Comparison of ENCODE assay signal across 1 cellular context in genomic region chr20:33007376-33008335, GRCh38.
TF ChIP-seq lines count a peak whose summit lies in the region.

A gene with protein sequence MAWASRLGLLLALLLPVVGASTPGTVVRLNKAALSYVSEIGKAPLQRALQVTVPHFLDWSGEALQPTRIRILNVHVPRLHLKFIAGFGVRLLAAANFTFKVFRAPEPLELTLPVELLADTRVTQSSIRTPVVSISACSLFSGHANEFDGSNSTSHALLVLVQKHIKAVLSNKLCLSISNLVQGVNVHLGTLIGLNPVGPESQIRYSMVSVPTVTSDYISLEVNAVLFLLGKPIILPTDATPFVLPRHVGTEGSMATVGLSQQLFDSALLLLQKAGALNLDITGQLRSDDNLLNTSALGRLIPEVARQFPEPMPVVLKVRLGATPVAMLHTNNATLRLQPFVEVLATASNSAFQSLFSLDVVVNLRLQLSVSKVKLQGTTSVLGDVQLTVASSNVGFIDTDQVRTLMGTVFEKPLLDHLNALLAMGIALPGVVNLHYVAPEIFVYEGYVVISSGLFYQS (plus strand): TSS chr20:33007704. CDS start chr20:33008575, 871 bp downstream.

TF ChIP-seq in HepG2, 621 proteins besides CTCF, POLR2A, EP300 and RAD21 (continued from another document and continues in another):
- TF ChIP-seq, protein P1, sequence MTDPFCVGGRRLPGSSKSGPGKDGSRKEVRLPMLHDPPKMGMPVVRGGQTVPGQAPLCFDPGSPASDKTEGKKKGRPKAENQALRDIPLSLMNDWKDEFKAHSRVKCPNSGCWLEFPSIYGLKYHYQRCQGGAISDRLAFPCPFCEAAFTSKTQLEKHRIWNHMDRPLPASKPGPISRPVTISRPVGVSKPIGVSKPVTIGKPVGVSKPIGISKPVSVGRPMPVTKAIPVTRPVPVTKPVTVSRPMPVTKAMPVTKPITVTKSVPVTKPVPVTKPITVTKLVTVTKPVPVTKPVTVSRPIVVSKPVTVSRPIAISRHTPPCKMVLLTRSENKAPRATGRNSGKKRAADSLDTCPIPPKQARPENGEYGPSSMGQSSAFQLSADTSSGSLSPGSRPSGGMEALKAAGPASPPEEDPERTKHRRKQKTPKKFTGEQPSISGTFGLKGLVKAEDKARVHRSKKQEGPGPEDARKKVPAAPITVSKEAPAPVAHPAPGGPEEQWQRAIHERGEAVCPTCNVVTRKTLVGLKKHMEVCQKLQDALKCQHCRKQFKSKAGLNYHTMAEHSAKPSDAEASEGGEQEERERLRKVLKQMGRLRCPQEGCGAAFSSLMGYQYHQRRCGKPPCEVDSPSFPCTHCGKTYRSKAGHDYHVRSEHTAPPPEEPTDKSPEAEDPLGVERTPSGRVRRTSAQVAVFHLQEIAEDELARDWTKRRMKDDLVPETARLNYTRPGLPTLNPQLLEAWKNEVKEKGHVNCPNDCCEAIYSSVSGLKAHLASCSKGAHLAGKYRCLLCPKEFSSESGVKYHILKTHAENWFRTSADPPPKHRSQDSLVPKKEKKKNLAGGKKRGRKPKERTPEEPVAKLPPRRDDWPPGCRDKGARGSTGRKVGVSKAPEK (CRISPR knock-in tag; IDR thresholded peaks at IDR 0.05; ENCODE audit: borderline replicate concordance), result no peak; the same call in none of the 2 replicates
- no peak for TF ChIP-seq ZNF3 (CRISPR knock-in tag; IDR thresholded peaks at IDR 0.05)
- no peak; the same call in 1 of the 2 replicates for TF ChIP-seq EED (CRISPR knock-in tag; IDR thresholded peaks at IDR 0.05)
- peak; percentile 95 for TF ChIP-seq XRCC5 (optimal IDR thresholded peaks at IDR 0.05; ENCODE audit: low read length)
- peak; percentile 26; the same call in 1 of the 2 replicates for TF ChIP-seq ZNF276 (CRISPR knock-in tag; IDR thresholded peaks at IDR 0.05; ENCODE audit: low read depth)
- no peak for TF ChIP-seq HOXA7 (CRISPR knock-in tag; IDR thresholded peaks at IDR 0.05)
- TF ChIP-seq ATM (IDR thresholded peaks at IDR 0.05; ENCODE audit: borderline replicate concordance), result no peak
- TF ChIP-seq, protein P2, sequence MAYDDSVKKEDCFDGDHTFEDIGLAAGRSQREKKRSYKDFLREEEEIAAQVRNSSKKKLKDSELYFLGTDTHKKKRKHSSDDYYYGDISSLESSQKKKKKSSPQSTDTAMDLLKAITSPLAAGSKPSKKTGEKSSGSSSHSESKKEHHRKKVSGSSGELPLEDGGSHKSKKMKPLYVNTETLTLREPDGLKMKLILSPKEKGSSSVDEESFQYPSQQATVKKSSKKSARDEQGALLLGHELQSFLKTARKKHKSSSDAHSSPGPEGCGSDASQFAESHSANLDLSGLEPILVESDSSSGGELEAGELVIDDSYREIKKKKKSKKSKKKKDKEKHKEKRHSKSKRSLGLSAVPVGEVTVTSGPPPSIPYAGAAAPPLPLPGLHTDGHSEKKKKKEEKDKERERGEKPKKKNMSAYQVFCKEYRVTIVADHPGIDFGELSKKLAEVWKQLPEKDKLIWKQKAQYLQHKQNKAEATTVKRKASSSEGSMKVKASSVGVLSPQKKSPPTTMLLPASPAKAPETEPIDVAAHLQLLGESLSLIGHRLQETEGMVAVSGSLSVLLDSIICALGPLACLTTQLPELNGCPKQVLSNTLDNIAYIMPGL (CRISPR knock-in tag; IDR thresholded peaks at IDR 0.05; ENCODE audit: borderline replicate concordance in 1 of 2, low read depth in 1 of 2), result peak; percentile 62 to 88; a peak in 3 of 4 replicates
- peak; percentile 97 for TF ChIP-seq ZNF550 (CRISPR knock-in tag; IDR thresholded peaks at IDR 0.05; ENCODE audit: borderline replicate concordance)
- TF ChIP-seq KLF6 (CRISPR knock-in tag; IDR thresholded peaks at IDR 0.05), result peak; percentile 52; the same call in 1 of the 2 replicates
- peak; percentile 96; the same call in 1 of the 2 replicates for TF ChIP-seq ZBTB7B (CRISPR knock-in tag; IDR thresholded peaks at IDR 0.05)
- no peak for TF ChIP-seq RORA (CRISPR knock-in tag; IDR thresholded peaks at IDR 0.05)
- TF ChIP-seq ZNF670 (CRISPR knock-in tag; IDR thresholded peaks at IDR 0.05; ENCODE audit: borderline replicate concordance), result peak; percentile 92
- TF ChIP-seq ZNF552 (CRISPR knock-in tag; IDR thresholded peaks at IDR 0.05; ENCODE audit: borderline replicate concordance), result peak; percentile 95
- TF ChIP-seq ETV5 (CRISPR knock-in tag; IDR thresholded peaks at IDR 0.05; ENCODE audit: borderline replicate concordance), result peak; percentile 89; the same call in 1 of the 2 replicates
- no peak for TF ChIP-seq SYNCRIP (IDR thresholded peaks at IDR 0.05; ENCODE audit: insufficient read depth, low read depth, low read length)
- TF ChIP-seq RFXAP (CRISPR knock-in tag; IDR thresholded peaks at IDR 0.05; ENCODE audit: borderline replicate concordance), result peak; percentile 67; the same call in 1 of the 2 replicates
- peak; percentile 77 for TF ChIP-seq ZNF577 (CRISPR knock-in tag; IDR thresholded peaks at IDR 0.05; ENCODE audit: borderline replicate concordance, low read depth)
- no peak for TF ChIP-seq ZNF282 (IDR thresholded peaks at IDR 0.05; ENCODE audit: partially characterized antibody)
- TF ChIP-seq, protein P3, sequence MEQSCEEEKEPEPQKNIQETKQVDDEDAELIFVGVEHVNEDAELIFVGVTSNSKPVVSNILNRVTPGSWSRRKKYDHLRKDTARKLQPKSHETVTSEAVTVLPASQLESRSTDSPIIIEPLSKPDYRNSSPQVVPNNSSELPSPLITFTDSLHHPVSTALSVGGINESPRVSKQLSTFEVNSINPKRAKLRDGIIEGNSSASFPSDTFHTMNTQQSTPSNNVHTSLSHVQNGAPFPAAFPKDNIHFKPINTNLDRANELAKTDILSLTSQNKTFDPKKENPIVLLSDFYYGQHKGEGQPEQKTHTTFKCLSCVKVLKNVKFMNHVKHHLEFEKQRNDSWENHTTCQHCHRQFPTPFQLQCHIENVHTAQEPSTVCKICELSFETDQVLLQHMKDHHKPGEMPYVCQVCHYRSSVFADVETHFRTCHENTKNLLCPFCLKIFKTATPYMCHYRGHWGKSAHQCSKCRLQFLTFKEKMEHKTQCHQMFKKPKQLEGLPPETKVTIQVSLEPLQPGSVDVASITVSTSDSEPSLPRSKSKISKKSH (CRISPR knock-in tag; IDR thresholded peaks at IDR 0.05; ENCODE audit: borderline replicate concordance), result peak; percentile 81
- TF ChIP-seq YEATS4 (CRISPR knock-in tag; IDR thresholded peaks at IDR 0.05; ENCODE audit: borderline replicate concordance), result peak; percentile 99
- TF ChIP-seq, protein P4, sequence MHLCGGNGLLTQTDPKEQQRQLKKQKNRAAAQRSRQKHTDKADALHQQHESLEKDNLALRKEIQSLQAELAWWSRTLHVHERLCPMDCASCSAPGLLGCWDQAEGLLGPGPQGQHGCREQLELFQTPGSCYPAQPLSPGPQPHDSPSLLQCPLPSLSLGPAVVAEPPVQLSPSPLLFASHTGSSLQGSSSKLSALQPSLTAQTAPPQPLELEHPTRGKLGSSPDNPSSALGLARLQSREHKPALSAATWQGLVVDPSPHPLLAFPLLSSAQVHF (CRISPR knock-in tag; IDR thresholded peaks at IDR 0.05), result no peak
- TF ChIP-seq, protein P5, sequence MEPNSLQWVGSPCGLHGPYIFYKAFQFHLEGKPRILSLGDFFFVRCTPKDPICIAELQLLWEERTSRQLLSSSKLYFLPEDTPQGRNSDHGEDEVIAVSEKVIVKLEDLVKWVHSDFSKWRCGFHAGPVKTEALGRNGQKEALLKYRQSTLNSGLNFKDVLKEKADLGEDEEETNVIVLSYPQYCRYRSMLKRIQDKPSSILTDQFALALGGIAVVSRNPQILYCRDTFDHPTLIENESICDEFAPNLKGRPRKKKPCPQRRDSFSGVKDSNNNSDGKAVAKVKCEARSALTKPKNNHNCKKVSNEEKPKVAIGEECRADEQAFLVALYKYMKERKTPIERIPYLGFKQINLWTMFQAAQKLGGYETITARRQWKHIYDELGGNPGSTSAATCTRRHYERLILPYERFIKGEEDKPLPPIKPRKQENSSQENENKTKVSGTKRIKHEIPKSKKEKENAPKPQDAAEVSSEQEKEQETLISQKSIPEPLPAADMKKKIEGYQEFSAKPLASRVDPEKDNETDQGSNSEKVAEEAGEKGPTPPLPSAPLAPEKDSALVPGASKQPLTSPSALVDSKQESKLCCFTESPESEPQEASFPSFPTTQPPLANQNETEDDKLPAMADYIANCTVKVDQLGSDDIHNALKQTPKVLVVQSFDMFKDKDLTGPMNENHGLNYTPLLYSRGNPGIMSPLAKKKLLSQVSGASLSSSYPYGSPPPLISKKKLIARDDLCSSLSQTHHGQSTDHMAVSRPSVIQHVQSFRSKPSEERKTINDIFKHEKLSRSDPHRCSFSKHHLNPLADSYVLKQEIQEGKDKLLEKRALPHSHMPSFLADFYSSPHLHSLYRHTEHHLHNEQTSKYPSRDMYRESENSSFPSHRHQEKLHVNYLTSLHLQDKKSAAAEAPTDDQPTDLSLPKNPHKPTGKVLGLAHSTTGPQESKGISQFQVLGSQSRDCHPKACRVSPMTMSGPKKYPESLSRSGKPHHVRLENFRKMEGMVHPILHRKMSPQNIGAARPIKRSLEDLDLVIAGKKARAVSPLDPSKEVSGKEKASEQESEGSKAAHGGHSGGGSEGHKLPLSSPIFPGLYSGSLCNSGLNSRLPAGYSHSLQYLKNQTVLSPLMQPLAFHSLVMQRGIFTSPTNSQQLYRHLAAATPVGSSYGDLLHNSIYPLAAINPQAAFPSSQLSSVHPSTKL (CRISPR knock-in tag; IDR thresholded peaks at IDR 0.05), result peak; percentile 91
- peak; percentile 54; the same call in 1 of the 2 replicates for TF ChIP-seq ZNF256 (CRISPR knock-in tag; conservative IDR thresholded peaks at IDR 0.05)
- peak; percentile 84 for TF ChIP-seq RCOR2 (CRISPR knock-in tag; IDR thresholded peaks at IDR 0.05)
- peak; percentile 87 for TF ChIP-seq TOPORS (CRISPR knock-in tag; IDR thresholded peaks at IDR 0.05)
- no peak for TF ChIP-seq MIXL1 (CRISPR knock-in tag; IDR thresholded peaks at IDR 0.05)
- TF ChIP-seq ZNF605 (CRISPR knock-in tag; IDR thresholded peaks at IDR 0.05), result peak; percentile 93
- TF ChIP-seq KLF12 (CRISPR knock-in tag; IDR thresholded peaks at IDR 0.05; ENCODE audit: borderline replicate concordance), result peak; percentile 50; the same call in 1 of the 2 replicates
- TF ChIP-seq ZNF501 (CRISPR knock-in tag; IDR thresholded peaks at IDR 0.05), result no peak; the same call in none of the 2 replicates
- TF ChIP-seq GTF3A (CRISPR knock-in tag; conservative IDR thresholded peaks at IDR 0.05), result no peak; the same call in 1 of the 2 replicates
- peak; percentile 87 for TF ChIP-seq HNF4G (IDR thresholded peaks at IDR 0.05; ENCODE audit: borderline replicate concordance, low read depth, low read length)
- TF ChIP-seq HNF4G (CRISPR knock-in tag; IDR thresholded peaks at IDR 0.05; ENCODE audit: borderline replicate concordance, low read depth), result peak; percentile 94
- peak; percentile 73 for TF ChIP-seq SAFB2 (CRISPR knock-in tag; IDR thresholded peaks at IDR 0.05; ENCODE audit: borderline replicate concordance, low read depth)
- TF ChIP-seq ZNF326 (CRISPR knock-in tag; IDR thresholded peaks at IDR 0.05; ENCODE audit: borderline replicate concordance), result no peak
- TF ChIP-seq ZNF570 (CRISPR knock-in tag; IDR thresholded peaks at IDR 0.05; ENCODE audit: borderline replicate concordance), result no peak
- peak; percentile 98 for TF ChIP-seq ZNF619 (CRISPR knock-in tag; IDR thresholded peaks at IDR 0.05)
- TF ChIP-seq NR3C1 (CRISPR knock-in tag; IDR thresholded peaks at IDR 0.05), result no peak
- TF ChIP-seq MATR3 (CRISPR knock-in tag; IDR thresholded peaks at IDR 0.05), result no peak
- peak; percentile 75; the same call in 1 of the 2 replicates for TF ChIP-seq FIP1L1 (IDR thresholded peaks at IDR 0.05; ENCODE audit: borderline replicate concordance, insufficient read depth, low read depth, low read length)
- no peak for TF ChIP-seq CC2D1A (CRISPR knock-in tag; IDR thresholded peaks at IDR 0.05)
- TF ChIP-seq SRF (IDR thresholded peaks at IDR 0.05; ENCODE audit: low read depth, low read length), result no peak
- no peak for TF ChIP-seq NFE2 (CRISPR knock-in tag; IDR thresholded peaks at IDR 0.05)
- TF ChIP-seq YY1 (IDR thresholded peaks at IDR 0.05; ENCODE audit: insufficient read depth, insufficient replicate concordance, low read depth, low read length), result peak; percentile 84
- peak; percentile 96 for TF ChIP-seq ZNF772 (CRISPR knock-in tag; IDR thresholded peaks at IDR 0.05)
- TF ChIP-seq NRL (CRISPR knock-in tag; IDR thresholded peaks at IDR 0.05; ENCODE audit: borderline replicate concordance), result peak; percentile 87
- TF ChIP-seq SIX1 (CRISPR knock-in tag; IDR thresholded peaks at IDR 0.05; ENCODE audit: borderline replicate concordance), result no peak; the same call in 1 of the 2 replicates
- TF ChIP-seq KLF11 (CRISPR knock-in tag; IDR thresholded peaks at IDR 0.05), result no peak
- peak; percentile 85; the same call in 1 of the 2 replicates for TF ChIP-seq ZNF713 (CRISPR knock-in tag; IDR thresholded peaks at IDR 0.05)
- peak; percentile 41 for TF ChIP-seq ASH2L (IDR thresholded peaks at IDR 0.05; ENCODE audit: insufficient read length, low read depth, low read length)
- TF ChIP-seq DPF2 (CRISPR knock-in tag; IDR thresholded peaks at IDR 0.05; ENCODE audit: borderline replicate concordance, low read depth), result peak; percentile 60
- no peak for TF ChIP-seq FOXM1 (CRISPR knock-in tag; IDR thresholded peaks at IDR 0.05)
- TF ChIP-seq, protein P6, sequence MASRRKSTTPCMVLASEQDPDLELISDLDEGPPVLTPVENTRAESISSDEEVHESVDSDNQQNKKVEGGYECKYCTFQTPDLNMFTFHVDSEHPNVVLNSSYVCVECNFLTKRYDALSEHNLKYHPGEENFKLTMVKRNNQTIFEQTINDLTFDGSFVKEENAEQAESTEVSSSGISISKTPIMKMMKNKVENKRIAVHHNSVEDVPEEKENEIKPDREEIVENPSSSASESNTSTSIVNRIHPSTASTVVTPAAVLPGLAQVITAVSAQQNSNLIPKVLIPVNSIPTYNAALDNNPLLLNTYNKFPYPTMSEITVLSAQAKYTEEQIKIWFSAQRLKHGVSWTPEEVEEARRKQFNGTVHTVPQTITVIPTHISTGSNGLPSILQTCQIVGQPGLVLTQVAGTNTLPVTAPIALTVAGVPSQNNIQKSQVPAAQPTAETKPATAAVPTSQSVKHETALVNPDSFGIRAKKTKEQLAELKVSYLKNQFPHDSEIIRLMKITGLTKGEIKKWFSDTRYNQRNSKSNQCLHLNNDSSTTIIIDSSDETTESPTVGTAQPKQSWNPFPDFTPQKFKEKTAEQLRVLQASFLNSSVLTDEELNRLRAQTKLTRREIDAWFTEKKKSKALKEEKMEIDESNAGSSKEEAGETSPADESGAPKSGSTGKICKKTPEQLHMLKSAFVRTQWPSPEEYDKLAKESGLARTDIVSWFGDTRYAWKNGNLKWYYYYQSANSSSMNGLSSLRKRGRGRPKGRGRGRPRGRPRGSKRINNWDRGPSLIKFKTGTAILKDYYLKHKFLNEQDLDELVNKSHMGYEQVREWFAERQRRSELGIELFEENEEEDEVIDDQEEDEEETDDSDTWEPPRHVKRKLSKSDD (CRISPR knock-in tag; IDR thresholded peaks at IDR 0.05; ENCODE audit: low read depth), result peak; percentile 79; the same call in 1 of the 2 replicates
